ENCODE assay signal across 8 cellular contexts in genomic region chr17:74210191-74211140, GRCh38. TPM values are rescaled to one million over a fixed set of nuclear protein-coding genes. Genes with fewer than 3 reads are reported as not detected.
DNase-seq lines count a peak whose midpoint lies in the region; ATAC-seq and TF ChIP-seq lines count a peak whose summit lies in the region.

No MANE protein-coding gene starts in this region.

- H3K9me3 Mint-ChIP-seq in T-helper 1 cell treated with Interleukin-12 subunit alpha and Interleukin-12 subunit beta and Interleukin-4 antibody, amounts not matched to agents 30 μg/mL and 1 μg/mL, for 36 hours = no peaks in the 10 kb centered on the region

- intact Hi-C loops in adrenal gland (cut with DNase I) = loop anchor here (5.0 to 10.0 kb wide), 3 partner anchors 64 to 154 kb away; partner anchors contain the start of genes BTBD17 (in 1 of the 2), DNAI2 (in 1 of the 2) and GPR142 (in 1 of the 2)
- intact Hi-C loops in left ventricle myocardium inferior (cut with micrococcal nuclease) = loop anchor here (5.0 kb wide), 1 partner anchor 87 kb away; no protein-coding TSS in a partner anchor

- TF ChIP-seq CTCF in adrenal gland (IDR thresholded peaks at IDR 0.05) = peak; percentile 92 to 97 (median 93)
- peak; percentile 98 for TF ChIP-seq CTCF in left ventricle myocardium inferior (IDR thresholded peaks at IDR 0.05; ENCODE audit: borderline replicate concordance)
- peak; percentile 100 for TF ChIP-seq CTCF in retinal pigment epithelial cell (conservative IDR thresholded peaks at IDR 0.05; ENCODE audit: low read depth, low read length)

- no peaks in the 10 kb centered on the region for H3K27me3 ChIP-seq in adrenal gland
- no peaks in the 10 kb centered on the region for H3K27me3 ChIP-seq in left ventricle myocardium inferior (ENCODE audit: low read depth)

- peaks cover 33% of the 10 kb centered on the region for H3K36me3 Mint-ChIP-seq in T-helper 1 cell treated with Interleukin-12 subunit alpha and Interleukin-12 subunit beta and Interleukin-4 antibody, amounts not matched to agents 30 μg/mL and 1 μg/mL, for 36 hours (ENCODE audit: low read depth)

- peak overlapping the region; percentile 53 for H3K27ac Mint-ChIP-seq in T-helper 1 cell treated with Interleukin-12 subunit alpha and Interleukin-12 subunit beta and Interleukin-4 antibody, amounts not matched to agents 30 μg/mL and 1 μg/mL, for 36 hours

- H3K36me3 ChIP-seq in adrenal gland (replicated peaks in 1 of 2) (peaks cover 0 to 48% of the 10 kb centered on the region in 2 donors), left ventricle myocardium inferior (peaks cover 48% of the 10 kb centered on the region)

- ATAC-seq in GM21786 (IDR thresholded peaks at IDR 0.05; ENCODE audit: unreplicated experiment) = no peak

- peak overlapping the region in 4 of 5 donors; percentile 19 to 89 (median 86) for H3K27ac ChIP-seq in adrenal gland
- peak overlapping the region; percentile 93 for H3K27ac ChIP-seq in left ventricle myocardium inferior (replicated peaks)

- peaks cover 42% of the 10 kb centered on the region for H3K4me1 Mint-ChIP-seq in T-helper 1 cell treated with Interleukin-12 subunit alpha and Interleukin-12 subunit beta and Interleukin-4 antibody, amounts not matched to agents 30 μg/mL and 1 μg/mL, for 36 hours (ENCODE audit: low read depth)

- H3K9me3 ChIP-seq in adrenal gland (replicated peaks in 1 of 3) (no peaks in the 10 kb centered on the region), left ventricle myocardium inferior (replicated peaks) (no peaks in the 10 kb centered on the region)

- H3K27me3 Mint-ChIP-seq in T-helper 1 cell treated with Interleukin-12 subunit alpha and Interleukin-12 subunit beta and Interleukin-4 antibody, amounts not matched to agents 30 μg/mL and 1 μg/mL, for 36 hours (ENCODE audit: low read depth) = no peaks in the 10 kb centered on the region

- DNase-seq in GM03348 (ENCODE audit: low spot score) (peak; percentile 90), Kasumi-1 (lab: John Stamatoyannopoulos, UW) (peak; percentile 82 to 85), adrenal gland (peak; percentile 74 to 92 (median 81)), left ventricle myocardium inferior (peak; percentile 69), retinal pigment epithelial cell (ENCODE audit: low read depth) (no peak), GOT3 (lab: John Stamatoyannopoulos, UW) (no peak)

- no peak overlapping the region for H3K4me3 ChIP-seq in adrenal gland
- no peak overlapping the region for H3K4me3 ChIP-seq in left ventricle myocardium inferior
- H3K4me3 ChIP-seq in retinal pigment epithelial cell (ENCODE audit: low read length) = no peak overlapping the region

- 37 to 44% (median 40%) methylated on average over 13 to 18 of the region's 18 CpGs for WGBS in adrenal gland, 4 donors

- peak overlapping the region; percentile 23 for H3K4me3 Mint-ChIP-seq in T-helper 1 cell treated with Interleukin-12 subunit alpha and Interleukin-12 subunit beta and Interleukin-4 antibody, amounts not matched to agents 30 μg/mL and 1 μg/mL, for 36 hours

- peaks cover 28 to 57% of the 10 kb centered on the region in 2 donors for H3K4me1 ChIP-seq in adrenal gland (replicated peaks in 1 of 2)
- peaks cover 92% of the 10 kb centered on the region for H3K4me1 ChIP-seq in left ventricle myocardium inferior

- peak in 1 of 2 donors; percentile 67 for TF ChIP-seq POLR2A in adrenal gland (IDR thresholded peaks at IDR 0.05)

RNA-seq across cellular contexts. Expression of gene TTYH2, which starts 2.9 kb away (rescaled TPM):
- total RNA-seq in adrenal gland = 10 to 100 TPM in 4 of 8 donors, 1 to 10 TPM in 4; 4.3 to 24.0 (median 9.9) TPM
- 10 to 100 TPM in 1 of 3 donors, 1 to 10 TPM in 2; 2.9 to 40.5 (median 5.6) TPM for polyA plus RNA-seq in adrenal gland
- 28.1 TPM for total RNA-seq in left ventricle myocardium inferior

RNA-seq across cellular contexts. Expression of gene RPL38, which starts 7.0 kb away (rescaled TPM):
- total RNA-seq in adrenal gland (100 to 1,000 TPM; 136 to 899 (median 690) TPM), left ventricle myocardium inferior (702 TPM)
- polyA plus RNA-seq in adrenal gland = 1,000 to 10,000 TPM in 2 of 3 donors, 100 to 1,000 TPM in 1; 998 to 1,921 (median 1,717) TPM

Comparison
In these comparisons a context has a peak if more than half of its experiments do, and no peak if none do; other contexts are left out.
1. DNase-seq: peak in GM03348 (single experiment), Kasumi-1 (2 of 2), adrenal gland (7 of 7) and left ventricle myocardium inferior (single experiment); none in retinal pigment epithelial cell (single experiment) and GOT3 (single experiment).
2. Peak in every context shown above with its lines, with median percentiles within 50 percentile points of each other: CTCF ChIP-seq.